ENCODE assay signal across 8 cellular contexts in the genomic region with DNA sequence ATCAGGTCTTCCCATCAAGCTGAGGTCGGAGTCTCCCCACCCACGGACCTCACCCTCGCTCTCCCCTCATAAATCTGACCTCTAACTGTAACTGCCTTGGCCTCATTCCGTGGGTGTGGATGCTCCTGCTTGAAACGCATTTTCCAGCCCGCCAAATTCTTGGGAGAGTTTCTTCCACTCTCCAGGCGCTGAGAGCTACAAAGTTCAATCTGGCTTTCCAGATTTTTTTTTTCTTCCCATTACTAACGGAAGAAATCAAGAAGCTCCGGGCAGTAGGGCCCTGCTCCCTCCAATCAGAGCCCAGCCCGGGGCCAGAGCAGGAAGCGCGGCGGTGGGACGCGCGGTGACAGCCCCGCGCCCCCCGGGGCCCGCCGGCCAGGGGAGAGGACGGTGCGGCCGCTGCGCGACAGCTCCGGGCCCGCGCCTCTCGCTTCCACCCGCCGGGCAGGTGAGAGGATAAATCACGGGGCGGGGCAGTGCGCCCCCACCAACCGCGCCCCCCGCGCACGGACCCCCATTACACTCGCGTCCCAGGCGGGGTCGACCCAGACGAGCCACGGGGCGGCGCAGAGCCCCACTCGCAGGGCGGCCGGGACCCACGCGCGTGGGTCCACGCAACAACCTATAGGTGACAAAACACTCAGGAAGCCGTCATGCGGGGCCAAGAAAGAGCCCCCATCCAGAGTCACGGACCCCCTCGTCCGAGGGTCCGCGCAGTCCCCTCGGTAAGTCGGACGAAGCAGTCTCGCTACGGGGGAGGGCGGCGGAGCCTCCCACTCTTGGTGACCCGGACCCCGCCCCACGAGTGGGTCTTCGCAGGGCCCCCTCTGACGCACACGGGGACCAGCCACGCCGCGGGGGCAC. TPM values are rescaled to one million over a fixed set of nuclear protein-coding genes. Genes with fewer than 3 reads are reported as not detected.
DNase-seq lines count a peak whose midpoint lies in the region; ATAC-seq and TF ChIP-seq lines count a peak whose summit lies in the region.

No MANE protein-coding gene starts in this region.

- no peaks in the 10 kb centered on the region for H3K36me3 ChIP-seq in BLaER1 treated with 17β-estradiol and CSF1 and Interleukin-3, amounts not matched to agents 10 nM and 100 nM
- no peaks in the 10 kb centered on the region for H3K36me3 ChIP-seq in body of pancreas (replicated peaks in 1 of 2; ENCODE audit: insufficient read depth in 1 of 2, low read depth in 2 of 2)

- DNase-seq in body of pancreas (peak; percentile 28 to 51 (median 38)), iris pigment epithelial cell (ENCODE audit: low read depth) (peak; percentile 28), SW 1271 (lab: John Stamatoyannopoulos, UW) (no peak), NCI-H187 (lab: John Stamatoyannopoulos, UW) (no peak)
- DNase-seq in stimulated activated CD8-positive, alpha-beta memory T cell treated with anti-CD3 and anti-CD28 coated beads, Interleukin-4, amount 100 ng/mL, for 48 hours, result peak; percentile 39
- DNase-seq in stimulated activated CD4-positive, alpha-beta T cell treated with anti-CD3 and anti-CD28 coated beads, Interleukin-12 subunit alpha, Interleukin-12 subunit beta, amount 100 ng/mL, for 4 hours, result no peak

- peak overlapping the region; percentile 59 to 82 (median 79); a peak in 21 of 22 replicates for H3K27ac ChIP-seq in BLaER1 treated with 17β-estradiol and CSF1 and Interleukin-3, amounts not matched to agents 10 nM and 100 nM
- peak overlapping the region; percentile 80 to 89 (median 88) for H3K27ac ChIP-seq in body of pancreas

- peak overlapping the region; percentile 77 to 91 (median 86) for H3K9ac ChIP-seq in BLaER1 treated with 17β-estradiol and CSF1 and Interleukin-3, amounts not matched to agents 10 nM and 100 nM

- H3K4me3 ChIP-seq in BLaER1 treated with 17β-estradiol and CSF1 and Interleukin-3, amounts not matched to agents 10 nM and 100 nM, result peak overlapping the region; percentile 72 to 88 (median 82)
- H3K4me3 ChIP-seq in body of pancreas, result peak overlapping the region; percentile 84 to 85

- peaks cover 16 to 44% (median 21%) of the 10 kb centered on the region in 10 experiments for H3K4me1 ChIP-seq in BLaER1 treated with 17β-estradiol and CSF1 and Interleukin-3, amounts not matched to agents 10 nM and 100 nM
- peaks cover 24% of the 10 kb centered on the region for H3K4me1 ChIP-seq in body of pancreas

- peaks cover 0 to 47% (median 8%) of the 10 kb centered on the region in 11 experiments; a peak in 9 of 22 replicates for H4K20me1 ChIP-seq in BLaER1 treated with 17β-estradiol and CSF1 and Interleukin-3, amounts not matched to agents 10 nM and 100 nM

- H3K9me3 ChIP-seq in BLaER1 treated with 17β-estradiol and CSF1 and Interleukin-3, amounts not matched to agents 10 nM and 100 nM (replicated peaks in 1 of 11), result no peaks in the 10 kb centered on the region
- no peaks in the 10 kb centered on the region for H3K9me3 ChIP-seq in body of pancreas

- 2 to 6% methylated on average over 7 to 73 of the region's 78 CpGs for WGBS in body of pancreas, 2 donors

- ATAC-seq in body of pancreas, result peak; percentile 44

- intact Hi-C loops in body of pancreas (cut with DNase I), result no loop called here

- TF ChIP-seq POLR2A in body of pancreas (IDR thresholded peaks at IDR 0.05), result peak in 1 of 3 donors; percentile 12

- peak overlapping the region; percentile 97 to 100 (median 99) for H3K4me2 ChIP-seq in BLaER1 treated with 17β-estradiol and CSF1 and Interleukin-3, amounts not matched to agents 10 nM and 100 nM

- peaks cover 15 to 37% (median 26%) of the 10 kb centered on the region in 11 experiments for H3K27me3 ChIP-seq in BLaER1 treated with 17β-estradiol and CSF1 and Interleukin-3, amounts not matched to agents 10 nM and 100 nM
- H3K27me3 ChIP-seq in body of pancreas, result no peaks in the 10 kb centered on the region

- no peak for TF ChIP-seq CTCF in body of pancreas (IDR thresholded peaks at IDR 0.05)

TF ChIP-seq in PFSK-1, 5 proteins besides CTCF, POLR2A, EP300 and RAD21:
- TF ChIP-seq, protein P1, sequence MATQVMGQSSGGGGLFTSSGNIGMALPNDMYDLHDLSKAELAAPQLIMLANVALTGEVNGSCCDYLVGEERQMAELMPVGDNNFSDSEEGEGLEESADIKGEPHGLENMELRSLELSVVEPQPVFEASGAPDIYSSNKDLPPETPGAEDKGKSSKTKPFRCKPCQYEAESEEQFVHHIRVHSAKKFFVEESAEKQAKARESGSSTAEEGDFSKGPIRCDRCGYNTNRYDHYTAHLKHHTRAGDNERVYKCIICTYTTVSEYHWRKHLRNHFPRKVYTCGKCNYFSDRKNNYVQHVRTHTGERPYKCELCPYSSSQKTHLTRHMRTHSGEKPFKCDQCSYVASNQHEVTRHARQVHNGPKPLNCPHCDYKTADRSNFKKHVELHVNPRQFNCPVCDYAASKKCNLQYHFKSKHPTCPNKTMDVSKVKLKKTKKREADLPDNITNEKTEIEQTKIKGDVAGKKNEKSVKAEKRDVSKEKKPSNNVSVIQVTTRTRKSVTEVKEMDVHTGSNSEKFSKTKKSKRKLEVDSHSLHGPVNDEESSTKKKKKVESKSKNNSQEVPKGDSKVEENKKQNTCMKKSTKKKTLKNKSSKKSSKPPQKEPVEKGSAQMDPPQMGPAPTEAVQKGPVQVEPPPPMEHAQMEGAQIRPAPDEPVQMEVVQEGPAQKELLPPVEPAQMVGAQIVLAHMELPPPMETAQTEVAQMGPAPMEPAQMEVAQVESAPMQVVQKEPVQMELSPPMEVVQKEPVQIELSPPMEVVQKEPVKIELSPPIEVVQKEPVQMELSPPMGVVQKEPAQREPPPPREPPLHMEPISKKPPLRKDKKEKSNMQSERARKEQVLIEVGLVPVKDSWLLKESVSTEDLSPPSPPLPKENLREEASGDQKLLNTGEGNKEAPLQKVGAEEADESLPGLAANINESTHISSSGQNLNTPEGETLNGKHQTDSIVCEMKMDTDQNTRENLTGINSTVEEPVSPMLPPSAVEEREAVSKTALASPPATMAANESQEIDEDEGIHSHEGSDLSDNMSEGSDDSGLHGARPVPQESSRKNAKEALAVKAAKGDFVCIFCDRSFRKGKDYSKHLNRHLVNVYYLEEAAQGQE (IDR thresholded peaks at IDR 0.05; ENCODE audit: insufficient read depth in 1 of 2, low read depth in 2 of 2, low read length in 2 of 2), result no peak
- TF ChIP-seq TAF1 (IDR thresholded peaks at IDR 0.05; ENCODE audit: borderline replicate concordance, insufficient read depth, low read length) (peak; percentile 13; the same call in 1 of the 2 replicates), POLR2AphosphoS5 (IDR thresholded peaks at IDR 0.05; ENCODE audit: low read depth, low read length) (no peak), FOXP2 (optimal IDR thresholded peaks at IDR 0.05; ENCODE audit: borderline replicate concordance, extremely low read depth, extremely low read length, insufficient read depth) (no peak), SIN3A (IDR thresholded peaks at IDR 0.05; ENCODE audit: borderline replicate concordance, insufficient read depth, low read length) (no peak)

RNA-seq across cellular contexts. Expression of a gene that starts 0.9 kb away (rescaled TPM):
- 25.5 TPM for polyA plus RNA-seq in PFSK-1 (2012; ENCODE audit: insufficient read length, low read depth)
- 10 to 100 TPM in 1 of 2 donors, 1 to 10 TPM in 1; 9.6 to 35.3 TPM for total RNA-seq in body of pancreas

Comparison
In these comparisons a context has a peak if more than half of its experiments do, and no peak if none do; other contexts are left out.
1. DNase-seq: peak in body of pancreas (4 of 4), iris pigment epithelial cell (single experiment) and stimulated activated CD8-positive, alpha-beta memory T cell treated with anti-CD3 and anti-CD28 coated beads, Interleukin-4, amount 100 ng/mL, for 48 hours (single experiment); none in SW 1271 (0 of 2), stimulated activated CD4-positive, alpha-beta T cell treated with anti-CD3 and anti-CD28 coated beads, Interleukin-12 subunit alpha, Interleukin-12 subunit beta, amount 100 ng/mL, for 4 hours (single experiment) and NCI-H187 (0 of 2).